ENCODE assay signal across 10 cellular contexts in genomic region chr10:109894516-109894915, GRCh38. TPM values are rescaled to one million over a fixed set of nuclear protein-coding genes. Genes with fewer than 3 reads are reported as not detected.
A peak's percentile ranks its signal among the peaks of the same experiment; 100 is the strongest.
DNase-seq lines count a peak whose midpoint lies in the region; ATAC-seq and TF ChIP-seq lines count a peak whose summit lies in the region.
"Had no signal": no experiment of that assay in that cellular context is flagged by ENCODE, and none has a peak within 500 bp of the region (broad histone marks: within the 10 kb centered on the region; RNA-seq: fewer than 3 reads in every experiment).

No MANE protein-coding gene starts in this region.

- POLR2A ChIA-PET in MCF 10A (lab: Yijun Ruan, JAX) (interaction anchor here (0.5 to 11.3 kb wide), 10 partner anchors 9 to 794 kb away, joined by 3 to 122 read pairs (median 6); partner anchors contain the start of genes SMNDC1 and XPNPEP1), WTC11 (lab: Charles Lee) (interaction anchor here (0.7 kb wide), 1 partner anchor 189 kb away, joined by 4 read pairs; no protein-coding TSS in a partner anchor)

- peaks cover 62% of the 10 kb centered on the region for H3K36me3 Mint-ChIP-seq in MCF 10A (ENCODE audit: insufficient read depth, unreplicated experiment)
- peaks cover 35% of the 10 kb centered on the region for H3K36me3 Mint-ChIP-seq in WTC11
- H3K36me3 Mint-ChIP-seq in activated naive CD4-positive, alpha-beta T cell treated with anti-CD3 and anti-CD28 coated beads for 36 hours (ENCODE audit: low read depth): peaks cover 17% of the 10 kb centered on the region

- H3K9me3 ChIP-seq in upper lobe of right lung: no peaks in the 10 kb centered on the region

- H3K4me3 Mint-ChIP-seq in MCF 10A (ENCODE audit: unreplicated experiment): peak overlapping the region; percentile 31
- H3K4me3 Mint-ChIP-seq in WTC11: no peak overlapping the region
- no peak overlapping the region for H3K4me3 Mint-ChIP-seq in activated naive CD4-positive, alpha-beta T cell treated with anti-CD3 and anti-CD28 coated beads for 36 hours
- H3K4me3 Mint-ChIP-seq: dendritic cell treated with granulocyte-macrophage colony-stimulating factor and Interleukin-4, amounts not matched to agents 40 ng/mL and 50 ng/mL, for 4 days had no signal

- CTCF ChIA-PET in MCF 10A (lab: Yijun Ruan, JAX): interaction anchor here (0.6 to 2.9 kb wide), 7 partner anchors 11 to 1242 kb away, joined by 3 to 29 read pairs (median 3); no protein-coding TSS in a partner anchor
- CTCF ChIA-PET in WTC11 (lab: Charles Lee): interaction anchor here (0.7 to 6.6 kb wide), 3 partner anchors 10 to 168 kb away, joined by 3 to 56 read pairs (median 3); no protein-coding TSS in a partner anchor
- CTCF ChIA-PET in activated naive CD4-positive, alpha-beta T cell treated with anti-CD3 and anti-CD28 coated beads for 36 hours (lab: Charles Lee): no interaction called here

- peaks cover 17% of the 10 kb centered on the region for H3K36me3 ChIP-seq in upper lobe of right lung

- H3K4me1 Mint-ChIP-seq in MCF 10A (ENCODE audit: insufficient read depth, unreplicated experiment) (peaks cover 38% of the 10 kb centered on the region), WTC11 (peaks cover 37% of the 10 kb centered on the region)
- peaks cover 26% of the 10 kb centered on the region for H3K4me1 Mint-ChIP-seq in activated naive CD4-positive, alpha-beta T cell treated with anti-CD3 and anti-CD28 coated beads for 36 hours (ENCODE audit: low read depth)

- BruUV-seq in MCF 10A (replicated peaks; lab: Mats Ljungman, UMichigan): no TSS peak

- ATAC-seq in upper lobe of right lung (peak; percentile 61), WTC11 (no peak)

- H3K27me3 ChIP-seq in layer of hippocampus (ENCODE audit: control insufficient read depth, insufficient read depth, low read length) (no peaks in the 10 kb centered on the region), upper lobe of right lung (no peaks in the 10 kb centered on the region)

- intact Hi-C loops in MCF 10A (cut with micrococcal nuclease): loop anchor here (2.0 kb wide), 1 partner anchor 18 kb away; no protein-coding TSS in a partner anchor
- intact Hi-C loops in upper lobe of right lung (cut with DNase I): no loop called here
- intact Hi-C loops in activated naive CD4-positive, alpha-beta T cell treated with anti-CD3 and anti-CD28 coated beads for 36 hours (cut with micrococcal nuclease): no loop called here

- H3K27ac ChIP-seq in layer of hippocampus (ENCODE audit: low read depth, low read length) (peak overlapping the region; percentile 10), upper lobe of right lung (peak overlapping the region; percentile 21)

- H3K27me3 Mint-ChIP-seq in MCF 10A (ENCODE audit: insufficient read depth, unreplicated experiment) (no peaks in the 10 kb centered on the region), WTC11 (ENCODE audit: low read depth) (no peaks in the 10 kb centered on the region)
- H3K27me3 Mint-ChIP-seq in activated naive CD4-positive, alpha-beta T cell treated with anti-CD3 and anti-CD28 coated beads for 36 hours (ENCODE audit: low read depth): no peaks in the 10 kb centered on the region
- H3K27me3 Mint-ChIP-seq: dendritic cell treated with granulocyte-macrophage colony-stimulating factor and Interleukin-4, amounts not matched to agents 40 ng/mL and 50 ng/mL, for 4 days had no signal

- no peak for TF ChIP-seq CTCF in MCF 10A (IDR thresholded peaks at IDR 0.05; ENCODE audit: unreplicated experiment)
- no peak for TF ChIP-seq CTCF in upper lobe of right lung (IDR thresholded peaks at IDR 0.05)
- TF ChIP-seq CTCF in WTC11 (IDR thresholded peaks at IDR 0.05): no peak

- H3K9me3 Mint-ChIP-seq in MCF 10A (ENCODE audit: unreplicated experiment): no peaks in the 10 kb centered on the region
- H3K9me3 Mint-ChIP-seq in WTC11: peaks cover 6% of the 10 kb centered on the region
- H3K9me3 Mint-ChIP-seq in activated naive CD4-positive, alpha-beta T cell treated with anti-CD3 and anti-CD28 coated beads for 36 hours: no peaks in the 10 kb centered on the region
- H3K9me3 Mint-ChIP-seq: dendritic cell treated with granulocyte-macrophage colony-stimulating factor and Interleukin-4, amounts not matched to agents 40 ng/mL and 50 ng/mL, for 4 days had no signal

- no peak overlapping the region for H3K4me3 ChIP-seq in upper lobe of right lung

- peak; percentile 11 for DNase-seq in NCI-H1436 (lab: John Stamatoyannopoulos, UW)
- no peak for DNase-seq in NCI-H1436 treated with DMSO at 0.1 percent for 48 hours (lab: John Stamatoyannopoulos, UW)
- peak; percentile 90 for DNase-seq in MCF 10A (ENCODE audit: unreplicated experiment)
- no peak for DNase-seq in upper lobe of right lung
- DNase-seq in WTC11 (ENCODE audit: low spot score): no peak
- no peak for DNase-seq in NCI-H345 (lab: John Stamatoyannopoulos, UW)
- no peak for DNase-seq in activated naive CD4-positive, alpha-beta T cell treated with anti-CD3 and anti-CD28 coated beads for 36 hours
- DNase-seq: H7 had no signal

- H3K4me1 ChIP-seq in upper lobe of right lung: peaks cover 39% of the 10 kb centered on the region

- peak overlapping the region; percentile 83 for H3K27ac Mint-ChIP-seq in MCF 10A (ENCODE audit: low read depth, unreplicated experiment)
- no peak overlapping the region for H3K27ac Mint-ChIP-seq in WTC11
- no peak overlapping the region for H3K27ac Mint-ChIP-seq in activated naive CD4-positive, alpha-beta T cell treated with anti-CD3 and anti-CD28 coated beads for 36 hours
- H3K27ac Mint-ChIP-seq: dendritic cell treated with granulocyte-macrophage colony-stimulating factor and Interleukin-4, amounts not matched to agents 40 ng/mL and 50 ng/mL, for 4 days had no signal

TF ChIP-seq in WTC11, 78 proteins besides CTCF, POLR2A, EP300 and RAD21:
- TF ChIP-seq CDX4 (CRISPR knock-in tag; IDR thresholded peaks at IDR 0.05; ENCODE audit: borderline replicate concordance): no peak
- TF ChIP-seq ZNF396 (CRISPR knock-in tag; IDR thresholded peaks at IDR 0.05; ENCODE audit: borderline replicate concordance): no peak
- no peak for TF ChIP-seq SP1 (CRISPR knock-in tag; conservative IDR thresholded peaks at IDR 0.05)
- TF ChIP-seq NFE2L1 (CRISPR knock-in tag; IDR thresholded peaks at IDR 0.05): no peak

RNA-seq across cellular contexts. Expression of gene XPNPEP1, which starts 28.8 kb away (rescaled TPM):
- total RNA-seq in MCF 10A (2022): 51.6 and 52.1 TPM in 2 replicates
- total RNA-seq in upper lobe of right lung: 45.2 TPM
- 57.1 to 60.2 TPM (median 59.3 TPM) in 3 replicates for total RNA-seq in WTC11 (2021)
- 10 to 100 TPM; 52.2 to 52.6 TPM for total RNA-seq in activated naive CD4-positive, alpha-beta T cell treated with anti-CD3 and anti-CD28 coated beads for 36 hours

Comparison
In these comparisons a context has a peak if more than half of its experiments do, and no peak if none do; other contexts are left out.
1. DNase-seq: peak in NCI-H1436 (single experiment) and MCF 10A (single experiment); none in NCI-H1436 treated with DMSO at 0.1 percent for 48 hours (single experiment), upper lobe of right lung (single experiment), WTC11 (single experiment), NCI-H345 (single experiment) and activated naive CD4-positive, alpha-beta T cell treated with anti-CD3 and anti-CD28 coated beads for 36 hours (single experiment).